Comparison of ENCODE assay signal across 13 cellular contexts in the genomic region with DNA sequence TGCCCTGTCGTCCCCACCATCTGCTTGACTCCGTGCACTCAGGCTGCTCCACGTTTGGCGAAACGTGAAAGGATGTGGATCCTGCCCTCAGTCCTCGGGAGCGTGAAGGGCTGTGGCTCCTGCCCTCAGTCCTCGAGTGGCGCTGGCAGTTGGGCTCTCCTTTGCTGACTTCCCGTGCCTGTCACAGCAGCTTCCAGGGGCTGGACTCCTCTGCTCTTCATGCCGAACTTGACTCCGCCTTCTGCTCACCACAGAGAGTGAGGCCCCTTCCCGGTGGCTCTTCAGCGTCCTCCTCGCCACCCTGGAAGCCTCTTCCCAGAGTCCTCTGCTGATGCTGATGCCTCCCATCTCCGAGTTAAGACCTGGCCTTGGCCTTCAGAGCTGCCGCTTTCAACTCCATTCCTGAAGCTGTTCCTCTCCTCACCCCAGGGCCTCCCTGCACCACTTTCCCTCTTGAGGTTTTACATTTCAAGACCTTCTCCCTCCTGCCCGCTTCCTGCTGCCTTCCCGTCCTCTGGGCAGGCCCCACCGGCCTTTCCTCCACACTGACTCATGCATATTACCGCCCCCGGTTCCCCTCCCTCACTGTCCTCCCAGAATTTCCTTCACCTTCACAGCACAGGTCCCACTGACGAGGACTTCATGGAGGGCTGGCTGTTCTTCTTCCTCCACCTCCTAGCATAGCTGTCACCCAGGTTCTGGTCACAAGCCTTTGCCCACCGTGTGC.
"Had no signal": no experiment of that assay in that cellular context is flagged by ENCODE, and none has a peak within 500 bp of the region (broad histone marks: within the 10 kb centered on the region; RNA-seq: fewer than 3 reads in every experiment).

No MANE protein-coding gene starts in this region.

- H3K4me3 ChIP-seq: adrenal gland, colonic mucosa, left ventricle myocardium inferior, ovary, thyroid gland had no signal

- ATAC-seq: esophagus mucosa, sciatic nerve had no signal

- DNase-seq: activated B cell treated with CpG ODN at 0.5 μM for 24 hours; activated CD4-positive, alpha-beta T cell treated with anti-CD3 and anti-CD28 coated beads, Interleukin-2, amount 10 ng/mL, durations not matched to agents 7 days and 5 days; activated naive CD4-positive, alpha-beta T cell treated with Interleukin-2 at 50 U/mL for 16 hours; adrenal gland; central memory CD4-positive, alpha-beta T cell; colonic mucosa; islet precursor cell; left ventricle myocardium inferior; ovary; T-helper 2 cell; thyroid gland had no signal

- H3K4me1 ChIP-seq: adrenal gland, colonic mucosa, left ventricle myocardium inferior, thyroid gland had no signal

- H3K4me3 Mint-ChIP-seq: activated B cell treated with CpG ODN at 0.5 μM for 24 hours; activated CD4-positive, alpha-beta T cell treated with anti-CD3 and anti-CD28 coated beads, Interleukin-2, amount 10 ng/mL, durations not matched to agents 7 days and 5 days had no signal

- H3K9me3 ChIP-seq: adrenal gland, colonic mucosa, left ventricle myocardium inferior, ovary, thyroid gland had no signal

- H3K27me3 Mint-ChIP-seq: activated B cell treated with CpG ODN at 0.5 μM for 24 hours had no signal

- H3K27me3 ChIP-seq: adrenal gland, colonic mucosa, ovary, thyroid gland had no signal

- H3K27ac Mint-ChIP-seq: activated B cell treated with CpG ODN at 0.5 μM for 24 hours; activated CD4-positive, alpha-beta T cell treated with anti-CD3 and anti-CD28 coated beads, Interleukin-2, amount 10 ng/mL, durations not matched to agents 7 days and 5 days had no signal

- H3K27ac ChIP-seq: adrenal gland, colonic mucosa, left ventricle myocardium inferior, ovary, thyroid gland had no signal

- H3K9me3 Mint-ChIP-seq: activated B cell treated with CpG ODN at 0.5 μM for 24 hours; activated CD4-positive, alpha-beta T cell treated with anti-CD3 and anti-CD28 coated beads, Interleukin-2, amount 10 ng/mL, durations not matched to agents 7 days and 5 days had no signal

- H3K4me1 Mint-ChIP-seq: activated B cell treated with CpG ODN at 0.5 μM for 24 hours had no signal

- H3K36me3 ChIP-seq: adrenal gland, colonic mucosa, left ventricle myocardium inferior, ovary, thyroid gland had no signal
